ENCODE assay signal across 8 cellular contexts in the genomic region with DNA sequence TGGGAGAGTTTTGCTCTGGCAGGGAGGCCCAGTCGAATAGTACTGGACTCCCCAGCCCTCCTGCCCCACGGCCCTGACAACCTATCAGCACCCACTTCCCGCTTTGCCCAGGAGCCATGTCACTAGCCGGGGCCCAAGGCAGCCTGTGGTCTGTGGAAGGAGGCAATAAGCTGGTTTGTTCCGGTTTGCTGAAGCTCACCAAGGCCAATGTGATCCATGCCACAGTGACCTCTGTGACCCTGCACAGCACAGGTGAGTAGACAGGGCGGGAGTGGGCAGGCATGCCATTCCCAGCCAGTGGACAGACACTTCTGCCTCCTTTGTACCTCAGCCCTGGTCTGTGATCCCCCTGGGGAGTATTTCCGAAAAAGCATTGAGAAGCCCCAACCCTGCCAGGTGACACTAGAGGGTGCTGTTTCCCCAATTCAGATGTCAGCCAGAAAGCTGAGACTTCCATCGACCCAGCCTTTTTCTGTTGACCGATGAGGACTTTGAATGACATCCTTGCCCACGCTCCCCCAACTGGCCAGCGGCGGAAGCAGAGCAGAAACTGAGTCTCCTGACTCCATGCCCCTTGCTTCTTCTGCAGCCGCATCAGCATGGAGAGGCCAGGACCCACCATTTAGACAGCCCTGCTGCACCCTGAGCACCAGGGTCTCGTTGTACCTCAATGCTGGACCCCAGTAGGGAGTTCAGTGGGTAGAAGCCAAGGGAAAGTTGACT. TPM values are rescaled to one million over a fixed set of nuclear protein-coding genes. Genes with fewer than 3 reads are reported as not detected.
DNase-seq lines count a peak whose midpoint lies in the region; ATAC-seq and TF ChIP-seq lines count a peak whose summit lies in the region.

No MANE protein-coding gene starts in this region.

- DNase-seq in DMS79 treated with DMSO at 0.1 percent for 48 hours (lab: John Stamatoyannopoulos, UW), result peak; percentile 1
- DNase-seq in DMS79 (lab: John Stamatoyannopoulos, UW), result no peak
- peak; percentile 69 for DNase-seq in HFF-Myc (ENCODE audit: extremely low read depth, low read depth)
- DNase-seq in NCI-H1092 (lab: John Stamatoyannopoulos, UW), result peak; percentile 13
- DNase-seq in T-helper 17 cell, result peak in 2 of 3 donors; percentile 20 to 47
- peak; percentile 81 for DNase-seq in astrocyte of the hippocampus (ENCODE audit: low read depth, low spot score)
- DNase-seq in iPS-NIHi7 (ENCODE audit: extremely low spot score), result peak; percentile 90
- DNase-seq in stimulated activated CD4-positive, alpha-beta T cell treated with anti-CD3 and anti-CD28 coated beads, Interleukin-1b, Interleukin-23, amount 100 ng/mL, for 24 hours (ENCODE audit: low read depth in 4 of 4, low spot score in 1 of 4), result peak in 3 of 4 experiments; percentile 30 to 46 (median 32)

- peak overlapping the region; percentile 14 for H3K27ac Mint-ChIP-seq in T-helper 17 cell

- H3K4me3 Mint-ChIP-seq in T-helper 17 cell, result no peak overlapping the region

- no peaks in the 10 kb centered on the region for H3K9me3 ChIP-seq in T-helper 17 cell (ENCODE audit: control insufficient read depth, low read length, poor library complexity, severe bottlenecking)

- no peak overlapping the region for H3K4me3 ChIP-seq in HFF-Myc (replicated peaks; ENCODE audit: low read depth, low read length)

- H3K27me3 Mint-ChIP-seq in T-helper 17 cell, result no peaks in the 10 kb centered on the region

- H3K36me3 Mint-ChIP-seq in T-helper 17 cell (ENCODE audit: low read depth), result peaks cover 5% of the 10 kb centered on the region

- peaks cover 29% of the 10 kb centered on the region for H3K4me1 Mint-ChIP-seq in T-helper 17 cell

- peak; percentile 77 for ATAC-seq in T-helper 17 cell

- TF ChIP-seq CTCF in HFF-Myc (IDR thresholded peaks at IDR 0.05; ENCODE audit: low read depth, low read length, missing control alignments), result peak; percentile 96

RNA-seq across cellular contexts. Expression of a gene that starts 9.6 kb away (rescaled TPM):
- total RNA-seq in T-helper 17 cell, result 10 to 100 TPM; 33.1 to 35.0 TPM

RNA-seq across cellular contexts. Expression of a gene that starts 11.7 kb away (rescaled TPM):
- not detected for total RNA-seq in T-helper 17 cell

RNA-seq across cellular contexts. Expression of a gene that starts 22.1 kb away (rescaled TPM):
- 10 to 100 TPM; 21.2 to 33.0 TPM for total RNA-seq in T-helper 17 cell
